In genomic region chr20:18705906-18706305, GRCh38 we compare ENCODE assay signal across 23 cellular contexts.
A peak's percentile ranks its signal among the peaks of the same experiment; 100 is the strongest.
DNase-seq lines count a peak whose midpoint lies in the region; ATAC-seq and TF ChIP-seq lines count a peak whose summit lies in the region.
"Had no signal": no experiment of that assay in that cellular context is flagged by ENCODE, and none has a peak within 500 bp of the region (broad histone marks: within the 10 kb centered on the region; RNA-seq: fewer than 3 reads in every experiment).

No MANE protein-coding gene starts in this region.

- TF ChIP-seq CTCF in AG04450 (IDR thresholded peaks at IDR 0.05; ENCODE audit: low read depth, low read length) (no peak), brain microvascular endothelial cell (IDR thresholded peaks at IDR 0.05; ENCODE audit: low read depth, low read length, missing control alignments) (no peak)

- POLR2A ChIA-PET in AG04450 (lab: Yijun Ruan, JAX): interaction anchor here (1.0 kb wide), 1 partner anchor 34 kb away, joined by 3 read pairs; no protein-coding TSS in a partner anchor

- in situ Hi-C loops in brain microvascular endothelial cell (cut with HindIII; ENCODE audit: low pct_ligation_motif_present, low sequenced_read_pairs): no loop called here

- peaks cover 12% of the 10 kb centered on the region for H3K4me1 ChIP-seq in mesodermal cell (ENCODE audit: control insufficient read depth, insufficient read depth, low read length, poor library complexity, severe bottlenecking)
- H3K4me1 ChIP-seq: body of pancreas, gastroesophageal sphincter had no signal

- peak overlapping the region; percentile 84 for H3K27ac ChIP-seq in AG04450 (ENCODE audit: low read depth, low read length)
- peak overlapping the region; percentile 75 for H3K27ac ChIP-seq in brain microvascular endothelial cell
- H3K27ac ChIP-seq in mesodermal cell (ENCODE audit: low read depth, low read length, severe bottlenecking): peak overlapping the region; percentile 46
- H3K27ac ChIP-seq: body of pancreas, coronary artery, gastroesophageal sphincter, ovary had no signal

- whole genome bisulfite sequencing in mesodermal cell (ENCODE audit: insufficient coverage in 2 of 2), 2 experiments: 85 to 88% methylated on average over 1 of the region's 2 CpGs

- no peaks in the 10 kb centered on the region for H3K36me3 ChIP-seq in brain microvascular endothelial cell (replicated peaks)
- no peaks in the 10 kb centered on the region for H3K36me3 ChIP-seq in mesodermal cell (ENCODE audit: control insufficient read depth, insufficient read depth, low read length)
- H3K36me3 ChIP-seq: gastroesophageal sphincter, ovary, sigmoid colon had no signal

- H3K27me3 ChIP-seq in AG04450 (ENCODE audit: control insufficient read depth, insufficient read depth, low read length) (no peaks in the 10 kb centered on the region), brain microvascular endothelial cell (replicated peaks) (no peaks in the 10 kb centered on the region)
- H3K27me3 ChIP-seq: body of pancreas, gastroesophageal sphincter, ovary, sigmoid colon had no signal

- H3K4me3 ChIP-seq in AG04450 (ENCODE audit: low read depth, low read length) (no peak overlapping the region), brain microvascular endothelial cell (ENCODE audit: low read depth, low read length) (no peak overlapping the region), mesodermal cell (ENCODE audit: extremely low read depth, insufficient read depth, low read length, poor library complexity, severe bottlenecking) (no peak overlapping the region)
- H3K4me3 ChIP-seq: body of pancreas, coronary artery, gastroesophageal sphincter, ovary, sigmoid colon had no signal

- DNase-seq in AG04450 (ENCODE audit: low read depth, low spot score) (no peak), HS-5 (ENCODE audit: low read depth) (peak; percentile 3), brain microvascular endothelial cell (peak; percentile 52)
- no peak for DNase-seq in stimulated activated CD8-positive, alpha-beta memory T cell treated with anti-CD3 and anti-CD28 coated beads, Interleukin-4, amount 100 ng/mL, for 48 hours
- DNase-seq: activated B cell treated with CpG ODN at 0.5 μM for 24 hours; activated CD8-positive, alpha-beta T cell treated with anti-CD3 and anti-CD28 coated beads, Interleukin-2, amount 10 ng/mL, durations not matched to agents 7 days and 5 days; activated T-cell treated with anti-CD3 and anti-CD28 coated beads, Interleukin-2, amount 50 U/mL, for 48 hours; body of pancreas; Calu3; H9; KG1; left ventricle myocardium superior; NCI-H1105; NCI-H446; ovary; sigmoid colon had no signal

- ATAC-seq in esophagus mucosa (no peak), HG03196 (IDR thresholded peaks at IDR 0.05; ENCODE audit: unreplicated experiment) (no peak), HG03108 (IDR thresholded peaks at IDR 0.05; ENCODE audit: unreplicated experiment) (no peak)
- ATAC-seq: activated CD8-positive, alpha-beta T cell treated with anti-CD3 and anti-CD28 coated beads, Interleukin-2, amount 10 ng/mL, durations not matched to agents 7 days and 5 days; left ventricle myocardium superior; Right ventricle myocardium inferior had no signal

- CTCF ChIA-PET in AG04450 (lab: Charles Lee): interaction anchor here (0.5 to 1.7 kb wide), 4 partner anchors 74 to 1632 kb away, joined by 3 to 4 read pairs (median 4); no protein-coding TSS in a partner anchor

- H3K9me3 ChIP-seq in AG04450 (ENCODE audit: control insufficient read depth, insufficient read depth, low read length) (no peaks in the 10 kb centered on the region), mesodermal cell (ENCODE audit: control insufficient read depth, low read length) (no peaks in the 10 kb centered on the region)
- H3K9me3 ChIP-seq: body of pancreas, gastroesophageal sphincter, ovary, sigmoid colon had no signal

Comparison
In these comparisons a context has a peak if more than half of its experiments do, and no peak if none do; other contexts are left out.
1. DNase-seq: peak in HS-5 (single experiment) and brain microvascular endothelial cell (single experiment); none in AG04450 (single experiment) and stimulated activated CD8-positive, alpha-beta memory T cell treated with anti-CD3 and anti-CD28 coated beads, Interleukin-4, amount 100 ng/mL, for 48 hours (single experiment).
2. Peak in every context shown above with its lines, with median percentiles within 50 percentile points of each other: H3K27ac ChIP-seq.